In genomic region chr12:104586325-104587048, GRCh38 we compare ENCODE assay signal across 17 cellular contexts.
DNase-seq lines count a peak whose midpoint lies in the region; ATAC-seq and TF ChIP-seq lines count a peak whose summit lies in the region.
"Had no signal": no experiment of that assay in that cellular context is flagged by ENCODE, and none has a peak within 500 bp of the region (broad histone marks: within the 10 kb centered on the region; RNA-seq: fewer than 3 reads in every experiment).

No MANE protein-coding gene starts in this region.

- ATAC-seq in heart left ventricle (no peak), HG02870 (IDR thresholded peaks at IDR 0.05; ENCODE audit: unreplicated experiment) (no peak), left lung (no peak)
- ATAC-seq: gastrocnemius medialis, HepG2 had no signal

- TF ChIP-seq CTCF in cardiac muscle cell (IDR thresholded peaks at IDR 0.05; ENCODE audit: low read depth, low read length), result no peak
- TF ChIP-seq CTCF in heart left ventricle (IDR thresholded peaks at IDR 0.05), result no peak
- no peak for TF ChIP-seq CTCF in chondrocyte (IDR thresholded peaks at IDR 0.05)
- TF ChIP-seq CTCF in nephron progenitor cell (IDR thresholded peaks at IDR 0.05), result no peak
- TF ChIP-seq CTCF in left lung (IDR thresholded peaks at IDR 0.05), result no peak

- H3K27me3 Mint-ChIP-seq in chondrocyte (ENCODE audit: low read depth) (no peaks in the 10 kb centered on the region), nephron progenitor cell (ENCODE audit: low read depth, poor library complexity) (peaks cover 9% of the 10 kb centered on the region)
- H3K27me3 Mint-ChIP-seq: activated CD4-positive, alpha-beta memory T cell treated with anti-CD3 and anti-CD28 coated beads for 36 hours; memory B cell had no signal

- H3K4me3 Mint-ChIP-seq in chondrocyte (ENCODE audit: unreplicated experiment), result no peak overlapping the region
- H3K4me3 Mint-ChIP-seq in nephron progenitor cell, result peak overlapping the region; percentile 60
- H3K4me3 Mint-ChIP-seq: activated CD4-positive, alpha-beta memory T cell treated with anti-CD3 and anti-CD28 coated beads for 36 hours; activated T-helper 1 cell treated with anti-CD3 and anti-CD28 coated beads, Interleukin-12 subunit alpha, Interleukin-12 subunit beta, Interleukin-2, Interleukin-4 antibody, amounts not matched to agents 30 ng/mL and 10 ng/mL and 1 ng/mL, durations not matched to agents 14 hours and 24 hours and 36 hours; memory B cell had no signal

- H3K4me1 ChIP-seq in cardiac muscle cell (ENCODE audit: low read depth) (no peaks in the 10 kb centered on the region), heart left ventricle (peaks cover 0 to 20% (median 0%) of the 10 kb centered on the region in 12 donors), left lung (peaks cover 0 to 6% of the 10 kb centered on the region in 2 donors)
- H3K4me1 ChIP-seq: Caco-2, gastrocnemius medialis had no signal

- H3K4me3 ChIP-seq in cardiac muscle cell (no peak overlapping the region), heart left ventricle (no peak overlapping the region), left lung (no peak overlapping the region)
- H3K4me3 ChIP-seq: gastrocnemius medialis had no signal

- 87 to 88% (median 88%) methylated on average over 10 of the region's 10 CpGs for WGBS in heart left ventricle, 4 donors

- TF ChIP-seq POLR2A in heart left ventricle (IDR thresholded peaks at IDR 0.05), result no peak

- H3K9me3 Mint-ChIP-seq in chondrocyte (ENCODE audit: low read depth) (no peaks in the 10 kb centered on the region), nephron progenitor cell (peaks cover 3% of the 10 kb centered on the region)
- H3K9me3 Mint-ChIP-seq: activated CD4-positive, alpha-beta memory T cell treated with anti-CD3 and anti-CD28 coated beads for 36 hours; activated T-helper 1 cell treated with anti-CD3 and anti-CD28 coated beads, Interleukin-12 subunit alpha, Interleukin-12 subunit beta, Interleukin-2, Interleukin-4 antibody, amounts not matched to agents 30 ng/mL and 10 ng/mL and 1 ng/mL, durations not matched to agents 14 hours and 24 hours and 36 hours; memory B cell had no signal

- H3K27ac ChIP-seq in cardiac muscle cell (peak overlapping the region; percentile 47), heart left ventricle (no peak overlapping the region), left lung (no peak overlapping the region)
- H3K27ac ChIP-seq: gastrocnemius medialis had no signal

- H3K4me1 Mint-ChIP-seq in chondrocyte (ENCODE audit: low read depth), result peaks cover 39% of the 10 kb centered on the region
- peaks cover 70% of the 10 kb centered on the region for H3K4me1 Mint-ChIP-seq in nephron progenitor cell

- H3K27me3 ChIP-seq in cardiac muscle cell, result no peaks in the 10 kb centered on the region
- H3K27me3 ChIP-seq in heart left ventricle, result no peaks in the 10 kb centered on the region
- no peaks in the 10 kb centered on the region for H3K27me3 ChIP-seq in left lung
- H3K27me3 ChIP-seq: gastrocnemius medialis had no signal

- peak overlapping the region; percentile 55 for H3K27ac Mint-ChIP-seq in chondrocyte (ENCODE audit: unreplicated experiment)
- peak overlapping the region; percentile 98 for H3K27ac Mint-ChIP-seq in nephron progenitor cell
- H3K27ac Mint-ChIP-seq: activated CD4-positive, alpha-beta memory T cell treated with anti-CD3 and anti-CD28 coated beads for 36 hours; activated T-helper 1 cell treated with anti-CD3 and anti-CD28 coated beads, Interleukin-12 subunit alpha, Interleukin-12 subunit beta, Interleukin-2, Interleukin-4 antibody, amounts not matched to agents 30 ng/mL and 10 ng/mL and 1 ng/mL, durations not matched to agents 14 hours and 24 hours and 36 hours had no signal

- intact Hi-C loops in heart left ventricle (cut with DNase I) (no loop called here), left lung (cut with DNase I) (no loop called here)

- H3K36me3 Mint-ChIP-seq in chondrocyte (ENCODE audit: low read depth) (no peaks in the 10 kb centered on the region), nephron progenitor cell (ENCODE audit: low read depth) (peaks cover 5% of the 10 kb centered on the region)
- H3K36me3 Mint-ChIP-seq: activated CD4-positive, alpha-beta memory T cell treated with anti-CD3 and anti-CD28 coated beads for 36 hours had no signal

- DNase-seq in cardiac muscle cell (ENCODE audit: low read depth in 1 of 2, low spot score in 1 of 2), result no peak
- no peak for DNase-seq in heart left ventricle
- DNase-seq in chondrocyte (ENCODE audit: low spot score), result no peak
- DNase-seq in nephron progenitor cell, result peak; percentile 21
- DNase-seq in HPDE6-E6E7 (ENCODE audit: extremely low spot score), result no peak
- DNase-seq in NCI-H1930 (lab: John Stamatoyannopoulos, UW), result no peak
- DNase-seq in left lung, result no peak
- DNase-seq: activated CD4-positive, alpha-beta memory T cell treated with anti-CD3 and anti-CD28 coated beads for 36 hours; Caco-2; gastrocnemius medialis; HCEC 1CT; NCI-H2107; nucleus accumbens had no signal

- no peaks in the 10 kb centered on the region for H3K9me3 ChIP-seq in cardiac muscle cell (ENCODE audit: low read depth)
- H3K9me3 ChIP-seq in heart left ventricle, result no peaks in the 10 kb centered on the region
- H3K9me3 ChIP-seq in left lung, result no peaks in the 10 kb centered on the region
- H3K9me3 ChIP-seq: Caco-2, gastrocnemius medialis had no signal

- H3K36me3 ChIP-seq in cardiac muscle cell (no peaks in the 10 kb centered on the region), heart left ventricle (no peaks in the 10 kb centered on the region), left lung (no peaks in the 10 kb centered on the region)
- H3K36me3 ChIP-seq: gastrocnemius medialis had no signal
